Comparison of ENCODE assay signal across 1 cellular context in the genomic region with DNA sequence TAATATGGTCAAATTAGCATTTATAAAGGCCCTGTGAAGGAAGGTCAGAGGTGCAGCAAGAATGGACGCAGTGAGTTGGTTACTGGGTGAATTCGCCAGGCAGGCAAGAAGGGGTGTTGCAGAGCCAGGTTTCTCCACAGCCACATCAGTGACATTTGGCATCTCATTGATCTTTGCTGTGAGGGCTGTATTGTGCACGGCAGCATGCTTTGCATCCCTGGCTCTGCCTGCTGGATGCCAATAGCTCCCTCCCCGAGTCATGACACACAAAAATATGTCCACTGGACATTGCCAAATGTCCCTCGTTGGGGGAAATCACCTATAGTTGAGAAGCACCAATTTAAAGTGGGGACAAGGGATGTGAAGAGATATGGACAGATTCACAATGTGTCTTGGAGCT.
TF ChIP-seq lines count a peak whose summit lies in the region.

No MANE protein-coding gene starts in this region.

TF ChIP-seq in WTC11, 78 proteins besides CTCF, POLR2A, EP300 and RAD21 (continued from another document):
- TF ChIP-seq, protein P1, sequence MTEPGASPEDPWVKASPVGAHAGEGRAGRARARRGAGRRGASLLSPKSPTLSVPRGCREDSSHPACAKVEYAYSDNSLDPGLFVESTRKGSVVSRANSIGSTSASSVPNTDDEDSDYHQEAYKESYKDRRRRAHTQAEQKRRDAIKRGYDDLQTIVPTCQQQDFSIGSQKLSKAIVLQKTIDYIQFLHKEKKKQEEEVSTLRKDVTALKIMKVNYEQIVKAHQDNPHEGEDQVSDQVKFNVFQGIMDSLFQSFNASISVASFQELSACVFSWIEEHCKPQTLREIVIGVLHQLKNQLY (CRISPR knock-in tag; IDR thresholded peaks at IDR 0.05), result no peak
- no peak for TF ChIP-seq CREB1 (CRISPR knock-in tag; IDR thresholded peaks at IDR 0.05)
- TF ChIP-seq HMGA2 (CRISPR knock-in tag; IDR thresholded peaks at IDR 0.05), result no peak
- no peak for TF ChIP-seq FOXK1 (CRISPR knock-in tag; IDR thresholded peaks at IDR 0.05)
- TF ChIP-seq ZNF121 (CRISPR knock-in tag; IDR thresholded peaks at IDR 0.05), result no peak
TF ChIP-seq in WTC11: peak in this region for 0.
